ENCODE assay signal across 9 cellular contexts in the genomic region with DNA sequence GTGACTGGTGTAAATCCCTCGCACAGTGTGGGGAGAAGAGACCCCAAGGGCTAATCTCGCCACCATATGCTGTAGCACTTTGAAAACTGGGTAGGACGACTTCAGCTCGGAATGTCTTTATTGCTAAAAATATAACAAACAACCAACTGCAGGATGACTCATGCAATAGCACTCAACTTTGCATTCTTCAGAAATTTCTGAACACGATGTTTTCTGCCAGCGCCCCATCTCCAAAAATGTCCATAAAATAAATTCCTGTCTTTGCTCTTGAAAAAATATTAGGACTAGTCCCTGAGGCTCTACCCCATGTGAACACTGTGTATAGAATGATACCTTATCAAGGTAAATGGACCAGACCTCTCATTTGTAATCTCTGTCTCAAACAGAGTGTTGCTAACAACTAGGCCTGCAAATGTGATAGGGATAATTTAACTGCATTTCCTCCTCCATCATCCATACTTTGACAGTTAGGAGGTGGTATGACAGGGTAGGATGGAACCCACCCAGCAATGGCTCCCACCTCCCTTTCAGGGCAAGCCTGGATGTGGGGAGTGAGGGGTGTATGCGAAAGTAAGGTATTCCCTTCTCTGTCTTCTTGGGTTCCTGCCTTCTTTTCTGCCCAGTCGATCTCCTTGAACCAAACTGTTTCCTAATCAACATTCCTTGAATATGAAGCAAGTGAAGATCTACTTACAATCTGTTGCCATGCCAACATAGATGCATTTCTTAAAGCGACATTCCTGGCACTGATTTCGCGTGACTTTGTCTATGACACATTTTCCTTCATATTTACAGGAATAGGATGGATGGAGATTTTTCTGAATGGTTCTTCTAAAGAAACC.
DNase-seq lines count a peak whose midpoint lies in the region; ATAC-seq and TF ChIP-seq lines count a peak whose summit lies in the region.
"Had no signal": no experiment of that assay in that cellular context is flagged by ENCODE, and none has a peak within 500 bp of the region (broad histone marks: within the 10 kb centered on the region; RNA-seq: fewer than 3 reads in every experiment).

No MANE protein-coding gene starts in this region.

- no peak for ATAC-seq in GM18868 (IDR thresholded peaks at IDR 0.05; ENCODE audit: unreplicated experiment)
- ATAC-seq in HG03097 (IDR thresholded peaks at IDR 0.05; ENCODE audit: low FRiP score, unreplicated experiment): no peak
- ATAC-seq in GM19455 (IDR thresholded peaks at IDR 0.05; ENCODE audit: unreplicated experiment): no peak

- TF ChIP-seq CTCF in GM13977 (IDR thresholded peaks at IDR 0.05; ENCODE audit: extremely low read depth, insufficient read depth, missing control alignments): no peak

- DNase-seq in AG08396 (ENCODE audit: low spot score) (peak; percentile 71), NCI-H524 (lab: John Stamatoyannopoulos, UW) (peak; percentile 55 to 87), epidermal melanocyte (ENCODE audit: insufficient read length, low spot score) (peak; percentile 53), myocyte (ENCODE audit: low read depth) (peak; percentile 85), GM13977 (ENCODE audit: low spot score) (no peak)
- DNase-seq: T-helper 2 cell had no signal

- in situ Hi-C loops in GM13977 (cut with MboI; ENCODE audit: low pct_unique_long_range_greater_than_20kb, low sequenced_read_pairs, unreplicated experiment): no loop called here
